ENCODE assay signal across 1 cellular context in genomic region chr13:78323848-78324247, GRCh38.
TF ChIP-seq lines count a peak whose summit lies in the region.

No MANE protein-coding gene starts in this region.

TF ChIP-seq in A549, 52 proteins besides CTCF, POLR2A, EP300 and RAD21:
- TF ChIP-seq GATA3 (IDR thresholded peaks at IDR 0.05; ENCODE audit: borderline replicate concordance) = no peak
- no peak for TF ChIP-seq FOSL2 (IDR thresholded peaks at IDR 0.05)
- peak; percentile 12; the same call in 1 of the 2 replicates for TF ChIP-seq FOSL2 (CRISPR knock-in tag; IDR thresholded peaks at IDR 0.05)
